In the genomic region with DNA sequence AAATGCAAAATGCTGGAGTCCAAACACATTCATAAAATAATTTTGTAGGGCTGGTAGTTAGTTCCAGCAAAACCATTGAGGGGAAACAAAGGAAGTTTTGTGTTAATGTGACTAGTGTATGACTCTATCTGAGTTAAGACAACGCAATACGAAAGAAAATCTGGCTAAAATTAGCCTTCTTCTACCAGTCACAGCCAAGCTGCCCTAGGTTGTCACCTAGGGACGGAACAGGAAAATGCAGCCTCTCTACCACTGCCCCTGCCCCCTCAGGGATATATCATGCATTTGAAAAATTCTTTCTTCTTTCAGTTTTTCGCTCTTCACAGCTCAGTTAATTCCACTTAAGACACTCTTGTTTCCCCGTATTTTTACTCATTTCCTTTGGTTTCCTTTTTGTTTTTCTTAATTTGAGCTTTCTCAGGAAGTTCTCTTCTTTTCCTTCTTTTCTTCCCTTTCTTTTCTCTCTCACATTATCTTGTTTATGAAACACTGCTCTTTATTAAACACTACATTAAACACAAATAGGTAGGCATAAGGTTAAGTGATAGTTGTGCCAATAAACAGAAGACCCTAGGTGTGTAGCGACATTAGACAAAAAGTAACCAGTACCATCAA, we compare ENCODE assay signal across 8 cellular contexts. TPM values are rescaled to one million over a fixed set of nuclear protein-coding genes. Genes with fewer than 3 reads are reported as not detected.
DNase-seq lines count a peak whose midpoint lies in the region; ATAC-seq, FAIRE-seq and TF ChIP-seq lines count a peak whose summit lies in the region.

No MANE protein-coding gene starts in this region.

- CTCF ChIA-PET in AG04450 (lab: Charles Lee), result interaction anchor here (0.6 to 2.6 kb wide), 16 partner anchors 8 to 363 kb away, joined by 3 to 26 read pairs (median 4); no protein-coding TSS in a partner anchor

- H3K9me3 Mint-ChIP-seq in effector memory CD8-positive, alpha-beta T cell, result peaks cover 0 to 2% of the 10 kb centered on the region in 2 donors

- H3K4me3 ChIP-seq in AG04450 (ENCODE audit: low read depth, low read length), result no peak overlapping the region
- no peak overlapping the region for H3K4me3 ChIP-seq in epithelial cell of proximal tubule (ENCODE audit: low read depth, low read length)

- no peaks in the 10 kb centered on the region for H3K27me3 ChIP-seq in AG04450 (ENCODE audit: control insufficient read depth, insufficient read depth, low read length)

- H3K27ac ChIP-seq in AG04450 (ENCODE audit: low read depth, low read length), result peak overlapping the region; percentile 34

- peak; percentile 57 for ATAC-seq in GM19324 (IDR thresholded peaks at IDR 0.05; ENCODE audit: low FRiP score, unreplicated experiment)
- ATAC-seq in effector memory CD8-positive, alpha-beta T cell (replicated peaks), result no peak

- TF ChIP-seq CTCF in AG04450 (IDR thresholded peaks at IDR 0.05; ENCODE audit: low read depth, low read length) (peak; percentile 92), epithelial cell of proximal tubule (conservative IDR thresholded peaks at IDR 0.05; ENCODE audit: low read depth, low read length) (peak; percentile 90)

- POLR2A ChIA-PET in AG04450 (lab: Yijun Ruan, JAX), result interaction anchor here (0.8 kb wide), 1 partner anchor 161 kb away, joined by 3 read pairs; no protein-coding TSS in a partner anchor

- H3K27me3 Mint-ChIP-seq in effector memory CD8-positive, alpha-beta T cell, result peaks cover 20 to 53% of the 10 kb centered on the region in 2 donors

- peaks cover 7% of the 10 kb centered on the region for H3K9me3 ChIP-seq in AG04450 (ENCODE audit: control insufficient read depth, insufficient read depth, low read length)

- H3K4me1 Mint-ChIP-seq in effector memory CD8-positive, alpha-beta T cell (ENCODE audit: low read depth in 2 of 2), result no peaks in the 10 kb centered on the region

- no peak overlapping the region for H3K27ac Mint-ChIP-seq in effector memory CD8-positive, alpha-beta T cell

- H3K4me3 Mint-ChIP-seq in effector memory CD8-positive, alpha-beta T cell, result no peak overlapping the region

- DNase-seq in AG04450 (ENCODE audit: low read depth, low spot score) (no peak), NCI-H1105 treated with DMSO at 0.1 percent for 48 hours (lab: John Stamatoyannopoulos, UW) (peak; percentile 14), epithelial cell of proximal tubule (ENCODE audit: low read depth) (no peak), putamen (ENCODE audit: low spot score) (peak; percentile 47), GM19239 (ENCODE audit: insufficient read length, low spot score) (no peak), NCI-H2171 treated with DMSO at 0.1 percent for 48 hours (lab: John Stamatoyannopoulos, UW) (no peak)
- DNase-seq in effector memory CD8-positive, alpha-beta T cell, result no peak

- no peaks in the 10 kb centered on the region for H3K36me3 Mint-ChIP-seq in effector memory CD8-positive, alpha-beta T cell (ENCODE audit: insufficient read depth)

- no peak for FAIRE-seq in GM19239 (lab: Jason Lieb, UNC)

RNA-seq across cellular contexts. Expression of gene KIRREL3, which starts 30.6 kb away (rescaled TPM):
- 2.3 and 2.8 TPM in 2 replicates for polyA plus RNA-seq in AG04450 (2011; rRNA removed)
- polyA minus RNA-seq in AG04450 (2011; rRNA and poly(A)+ RNA removed), result 4.0 and 6.3 TPM in 2 replicates
- total RNA-seq in epithelial cell of proximal tubule, result 3.8 and 5.1 TPM in 2 replicates

Comparison
In these comparisons a context has a peak if more than half of its experiments do, and no peak if none do; other contexts are left out.
1. DNase-seq: peak in NCI-H1105 treated with DMSO at 0.1 percent for 48 hours (single experiment) and putamen (single experiment); none in AG04450 (single experiment), epithelial cell of proximal tubule (single experiment), GM19239 (single experiment), NCI-H2171 treated with DMSO at 0.1 percent for 48 hours (single experiment) and effector memory CD8-positive, alpha-beta T cell (0 of 3).